33 cellular contexts compared by ENCODE assay signal in genomic region chr15:51046016-51046415, GRCh38. TPM values are rescaled to one million over a fixed set of nuclear protein-coding genes. Genes with fewer than 3 reads are reported as not detected.
"Had no signal": no experiment of that assay in that cellular context is flagged by ENCODE, and none has a peak within 500 bp of the region (broad histone marks: within the 10 kb centered on the region; RNA-seq: fewer than 3 reads in every experiment).

No MANE protein-coding gene starts in this region.

- H3K27ac ChIP-seq: body of pancreas, esophagus muscularis mucosa, foreskin keratinocyte, gastrocnemius medialis, WERI-Rb-1 had no signal

- H3K4me3 Mint-ChIP-seq: activated B cell treated with CpG ODN at 0.5 μM for 24 hours; activated CD4-positive, alpha-beta memory T cell treated with anti-CD3 and anti-CD28 coated beads, Interleukin-2, amount 10 ng/mL, durations not matched to agents 7 days and 5 days; activated CD4-positive, alpha-beta T cell treated with anti-CD3 and anti-CD28 coated beads for 36 hours; activated CD4-positive, alpha-beta T cell treated with anti-CD3 and anti-CD28 coated beads, Interleukin-2, amount 10 ng/mL, durations not matched to agents 7 days and 5 days; activated naive CD8-positive, alpha-beta T cell; activated T-cell treated with anti-CD3 and anti-CD28 coated beads, Interleukin-2, amount 50 U/mL, for 4 hours; activated T-helper 17 cell treated with anti-CD3 and anti-CD28 coated beads, Interleukin-2, amount 50 U/mL, for 72 hours; effector memory CD8-positive, alpha-beta T cell; T-helper 17 cell; T-helper 2 cell treated with Interferon-gamma antibody and Interleukin-4, amounts not matched to agents 5 μg/mL and 100 μg/mL, for 36 hours had no signal

- FAIRE-seq: colon had no signal

- ATAC-seq: activated CD4-positive, alpha-beta T cell treated with anti-CD3 and anti-CD28 coated beads for 36 hours; activated CD4-positive, CD25-positive, alpha-beta regulatory T cell treated with anti-CD3 and anti-CD28 coated beads, Interleukin-2, amount 50 U/mL, for 24 hours; activated T-cell treated with anti-CD3 and anti-CD28 coated beads, Interleukin-2, amount 50 U/mL, for 4 hours; activated T-helper 17 cell treated with anti-CD3 and anti-CD28 coated beads, Interleukin-2, amount 50 U/mL, for 72 hours; body of pancreas; effector memory CD8-positive, alpha-beta T cell; foreskin keratinocyte; gastrocnemius medialis; T-helper 17 cell had no signal

- DNase-seq: activated B cell treated with CpG ODN at 0.5 μM for 24 hours; activated CD4-positive, alpha-beta memory T cell treated with anti-CD3 and anti-CD28 coated beads, Interleukin-2, amount 10 ng/mL, durations not matched to agents 7 days and 5 days; activated CD4-positive, alpha-beta T cell treated with anti-CD3 and anti-CD28 coated beads for 36 hours; activated CD4-positive, alpha-beta T cell treated with anti-CD3 and anti-CD28 coated beads, Interleukin-2, amount 10 ng/mL, durations not matched to agents 7 days and 5 days; activated CD4-positive, alpha-beta T cell treated with anti-CD3 and anti-CD28 coated beads, Interleukin-2, amount 50 U/mL, for 4 hours; activated CD8-positive, alpha-beta memory T cell treated with anti-CD3 and anti-CD28 coated beads, Interleukin-2, amount 50 U/mL, for 48 hours; activated effector memory CD4-positive, alpha-beta T cell treated with Interleukin-2 at 50 U/mL for 16 hours; activated gamma-delta T cell treated with Interleukin-2 at 50 U/mL for 16 hours; activated naive CD4-positive, alpha-beta T cell treated with anti-CD3 and anti-CD28 coated beads, Interleukin-2, amount 50 U/mL, for 16 hours; activated naive CD4-positive, alpha-beta T cell treated with Interleukin-2 at 50 U/mL for 16 hours; activated T-cell treated with anti-CD3 and anti-CD28 coated beads, Interleukin-2, amount 50 U/mL, for 4 hours; amniotic stem cell; anterior cingulate cortex; body of pancreas; caudate nucleus; cortex of kidney; dermis blood vessel endothelial cell; effector CD4-positive, alpha-beta T cell; effector memory CD8-positive, alpha-beta T cell; erythroblast; foreskin keratinocyte; gastrocnemius medialis; glutamatergic neuron; T-helper 1 cell; T-helper 17 cell; T1000; WERI-Rb-1 had no signal

- H3K9me3 ChIP-seq: body of pancreas, esophagus muscularis mucosa, gastrocnemius medialis had no signal

- H3K27ac Mint-ChIP-seq: activated B cell treated with CpG ODN at 0.5 μM for 24 hours; activated CD4-positive, alpha-beta memory T cell treated with anti-CD3 and anti-CD28 coated beads, Interleukin-2, amount 10 ng/mL, durations not matched to agents 7 days and 5 days; activated CD4-positive, alpha-beta T cell treated with anti-CD3 and anti-CD28 coated beads for 36 hours; activated CD4-positive, alpha-beta T cell treated with anti-CD3 and anti-CD28 coated beads, Interleukin-2, amount 10 ng/mL, durations not matched to agents 7 days and 5 days; activated naive CD8-positive, alpha-beta T cell; activated T-helper 17 cell treated with anti-CD3 and anti-CD28 coated beads, Interleukin-2, amount 50 U/mL, for 72 hours; effector memory CD8-positive, alpha-beta T cell; T-helper 17 cell; T-helper 2 cell treated with Interferon-gamma antibody and Interleukin-4, amounts not matched to agents 5 μg/mL and 100 μg/mL, for 36 hours had no signal

- H3K9me3 Mint-ChIP-seq: activated B cell treated with CpG ODN at 0.5 μM for 24 hours; activated CD4-positive, alpha-beta T cell treated with anti-CD3 and anti-CD28 coated beads, Interleukin-2, amount 10 ng/mL, durations not matched to agents 7 days and 5 days; activated T-cell treated with anti-CD3 and anti-CD28 coated beads, Interleukin-2, amount 50 U/mL, for 4 hours; activated T-helper 17 cell treated with anti-CD3 and anti-CD28 coated beads, Interleukin-2, amount 50 U/mL, for 72 hours; effector memory CD8-positive, alpha-beta T cell; T-helper 2 cell treated with Interferon-gamma antibody and Interleukin-4, amounts not matched to agents 5 μg/mL and 100 μg/mL, for 36 hours had no signal

- H3K4me1 ChIP-seq: foreskin keratinocyte, gastrocnemius medialis had no signal

- H3K4me3 ChIP-seq: body of pancreas, esophagus muscularis mucosa, gastrocnemius medialis had no signal

- H3K4me1 Mint-ChIP-seq: activated CD4-positive, alpha-beta T cell treated with anti-CD3 and anti-CD28 coated beads for 36 hours; activated CD4-positive, alpha-beta T cell treated with anti-CD3 and anti-CD28 coated beads, Interleukin-2, amount 10 ng/mL, durations not matched to agents 7 days and 5 days; activated T-helper 17 cell treated with anti-CD3 and anti-CD28 coated beads, Interleukin-2, amount 50 U/mL, for 72 hours had no signal

- H3K27me3 Mint-ChIP-seq: activated CD4-positive, alpha-beta T cell treated with anti-CD3 and anti-CD28 coated beads for 36 hours; activated naive CD8-positive, alpha-beta T cell; T-helper 17 cell had no signal

- H3K36me3 ChIP-seq: esophagus muscularis mucosa, gastrocnemius medialis, WERI-Rb-1 had no signal

- H3K27me3 ChIP-seq: body of pancreas, esophagus muscularis mucosa, foreskin keratinocyte, gastrocnemius medialis had no signal

RNA-seq across cellular contexts. Expression of gene TNFAIP8L3, which starts 48.7 kb away (rescaled TPM):
- total RNA-seq: activated B cell treated with CpG ODN at 0.5 μM for 24 hours; activated CD4-positive, alpha-beta T cell treated with anti-CD3 and anti-CD28 coated beads for 36 hours; activated CD4-positive, alpha-beta T cell treated with anti-CD3 and anti-CD28 coated beads, Interleukin-2, amount 10 ng/mL, durations not matched to agents 7 days and 5 days; activated T-helper 17 cell treated with anti-CD3 and anti-CD28 coated beads, Interleukin-2, amount 50 U/mL, for 72 hours; T-helper 17 cell had no signal
